In genomic region chr14:24135584-24135833, GRCh38 we compare ENCODE assay signal across 8 cellular contexts. TPM values are rescaled to one million over a fixed set of nuclear protein-coding genes. Genes with fewer than 3 reads are reported as not detected.
A peak's percentile ranks its signal among the peaks of the same experiment; 100 is the strongest.
DNase-seq lines count a peak whose midpoint lies in the region; ATAC-seq, FAIRE-seq and TF ChIP-seq lines count a peak whose summit lies in the region.

No MANE protein-coding gene starts in this region.

- DNase-seq in A549 (ENCODE audit: low read depth in 1 of 2, low spot score in 1 of 2) (no peak), SJSA1 (ENCODE audit: low read depth in 1 of 2, low spot score in 2 of 2) (no peak), foreskin fibroblast (no peak), NCI-H1694 treated with DMSO at 0.1 percent for 48 hours (lab: John Stamatoyannopoulos, UW) (no peak), GOT3 (lab: John Stamatoyannopoulos, UW) (no peak)

- H3K27me3 ChIP-seq in SJSA1 (replicated peaks) = no peaks in the 10 kb centered on the region

- H3K4me2 ChIP-seq in A549 = peak overlapping the region; percentile 98

- TF ChIP-seq EP300 in A549 (IDR thresholded peaks at IDR 0.05) = no peak

- no peak for FAIRE-seq in A549 (lab: Jason Lieb, UNC)

- no peaks in the 10 kb centered on the region for H3K9me3 ChIP-seq in A549
- H3K9me3 ChIP-seq in SJSA1 (replicated peaks) = no peaks in the 10 kb centered on the region; the same call in 1 of the 2 replicates

- TF ChIP-seq RAD21 in A549 (conservative IDR thresholded peaks at IDR 0.05 in 1 of 2, IDR thresholded peaks at IDR 0.05 in 1 of 2) = no peak

- ATAC-seq in A549 = no peak; a peak in 1 of 6 replicates
- peak; percentile 10 for ATAC-seq in GM19455 (IDR thresholded peaks at IDR 0.05; ENCODE audit: unreplicated experiment)
- no peak for ATAC-seq in HG02970 (IDR thresholded peaks at IDR 0.05; ENCODE audit: low FRiP score, unreplicated experiment)

- TF ChIP-seq CTCF in A549 (IDR thresholded peaks at IDR 0.05) = no peak
- TF ChIP-seq CTCF in foreskin fibroblast (IDR thresholded peaks at IDR 0.05; ENCODE audit: low read depth, low read length) = no peak

- POLR2A ChIA-PET in A549 (lab: Yijun Ruan, JAX) = interaction anchor here (1.0 to 5.2 kb wide), 10 partner anchors 9 to 135 kb away, joined by 3 to 48 read pairs (median 6); partner anchors contain the start of genes CHMP4A, DCAF11, IRF9 and NRL

- WGBS in A549 (ENCODE audit: missing lambda C conversion rate) = 22% methylated on average over 9 of the region's 9 CpGs

- H3K4me3 ChIP-seq in A549 (peak overlapping the region; percentile 88), SJSA1 (peak overlapping the region; percentile 91), foreskin fibroblast (ENCODE audit: low read depth in 1 of 2, low read length in 2 of 2) (peak overlapping the region; percentile 80 to 88), skin epidermis (peak overlapping the region; percentile 63 to 100 (median 96))

- H3K36me3 ChIP-seq in SJSA1 = peaks cover 38% of the 10 kb centered on the region

- CTCF ChIA-PET in A549 (lab: Yijun Ruan, JAX) = interaction anchor here (0.5 to 5.4 kb wide), 13 partner anchors 9 to 82 kb away, joined by 3 to 47 read pairs (median 4); partner anchors contain the start of genes IRF9 and RNF31

- peak overlapping the region; percentile 96 to 98 for H3K27ac ChIP-seq in A549
- H3K27ac ChIP-seq in SJSA1 = no peak overlapping the region
- peak overlapping the region in 20 of 21 experiments; percentile 50 to 100 (median 96) for H3K27ac ChIP-seq in skin epidermis

- peaks cover 32% of the 10 kb centered on the region for H3K4me1 ChIP-seq in A549
- peaks cover 13% of the 10 kb centered on the region for H3K4me1 ChIP-seq in SJSA1 (replicated peaks)

- TF ChIP-seq POLR2A in A549 (IDR thresholded peaks at IDR 0.05; ENCODE audit: low read length) = no peak

TF ChIP-seq in A549, 52 proteins besides CTCF, POLR2A, EP300 and RAD21:
- no peak for TF ChIP-seq FOXS1 (CRISPR knock-in tag; IDR thresholded peaks at IDR 0.05)
- TF ChIP-seq ZNF302 (CRISPR knock-in tag; IDR thresholded peaks at IDR 0.05) = no peak
- TF ChIP-seq RARB (CRISPR knock-in tag; IDR thresholded peaks at IDR 0.05) = no peak
- TF ChIP-seq PHF8 (IDR thresholded peaks at IDR 0.05; ENCODE audit: borderline replicate concordance, low read depth) = peak; percentile 11; the same call in 1 of the 2 replicates

RNA-seq across cellular contexts. Expression of gene PSME1, which starts 0.5 kb away (rescaled TPM):
- 77.3 and 83.6 TPM in 2 replicates for polyA plus RNA-seq in A549 (2011; rRNA removed)
- 97.0 and 99.2 TPM in 2 replicates for polyA plus RNA-seq in A549 (2012; cell fraction: cytosol; rRNA removed)
- polyA plus RNA-seq in A549 (2012; cell fraction: nucleus; rRNA removed) = 64.6 and 84.3 TPM in 2 replicates
- polyA plus RNA-seq in A549 (2017; fragmentation: RNase III; extraction: RNeasy Plus Mini Kit Qiagen cat#74134 plus additional on column Dnase treatment) = 124 to 139 TPM (median 134 TPM) in 3 replicates
- polyA minus RNA-seq in A549 (2011; rRNA and poly(A)+ RNA removed) = 31.7 and 33.6 TPM in 2 replicates
- total RNA-seq in SJSA1 (2014; rRNA removed; shearing (Covaris generic)) = 168 and 199 TPM in 2 replicates

RNA-seq across cellular contexts. Expression of gene FITM1, which starts 5.0 kb away (rescaled TPM):
- 0.06 TPM in 1 of 2 replicates, not detected in the other for polyA plus RNA-seq in A549 (2011; rRNA removed)
- polyA plus RNA-seq in A549 (2012; cell fraction: cytosol; rRNA removed) = 0.12 and 0.18 TPM in 2 replicates
- 0.94 and 1.4 TPM in 2 replicates for polyA plus RNA-seq in A549 (2012; cell fraction: nucleus; rRNA removed)
- 0.36 TPM in 1 of 3 replicates, not detected in the others for polyA plus RNA-seq in A549 (2017; fragmentation: RNase III; extraction: RNeasy Plus Mini Kit Qiagen cat#74134 plus additional on column Dnase treatment)
- polyA minus RNA-seq in A549 (2011; rRNA and poly(A)+ RNA removed) = not detected in 2 replicates
- 1.8 TPM in 1 of 2 replicates, not detected in the other for total RNA-seq in SJSA1 (2014; rRNA removed; shearing (Covaris generic))

RNA-seq across cellular contexts. Expression of gene EMC9, which starts 5.9 kb away (rescaled TPM):
- polyA plus RNA-seq in A549 (2011; rRNA removed) (20.7 and 21.5 TPM in 2 replicates), A549 (2017; fragmentation: RNase III; extraction: RNeasy Plus Mini Kit Qiagen cat#74134 plus additional on column Dnase treatment) (46.5 to 51.7 TPM (median 48.5 TPM) in 3 replicates)
- polyA plus RNA-seq in A549 (2012; cell fraction: cytosol; rRNA removed) = 45.7 and 50.0 TPM in 2 replicates
- 54.5 and 65.5 TPM in 2 replicates for polyA plus RNA-seq in A549 (2012; cell fraction: nucleus; rRNA removed)
- 7.9 and 10.9 TPM in 2 replicates for polyA minus RNA-seq in A549 (2011; rRNA and poly(A)+ RNA removed)
- 11.1 and 24.5 TPM in 2 replicates for total RNA-seq in SJSA1 (2014; rRNA removed; shearing (Covaris generic))

RNA-seq across cellular contexts. Expression of gene PSME2, which starts 10.9 kb away (rescaled TPM):
- 137 and 168 TPM in 2 replicates for polyA plus RNA-seq in A549 (2011; rRNA removed)
- 120 and 125 TPM in 2 replicates for polyA plus RNA-seq in A549 (2012; cell fraction: cytosol; rRNA removed)
- polyA plus RNA-seq in A549 (2012; cell fraction: nucleus; rRNA removed) = 71.3 and 120 TPM in 2 replicates
- 144 to 193 TPM (median 161 TPM) in 3 replicates for polyA plus RNA-seq in A549 (2017; fragmentation: RNase III; extraction: RNeasy Plus Mini Kit Qiagen cat#74134 plus additional on column Dnase treatment)
- 35.1 and 41.5 TPM in 2 replicates for polyA minus RNA-seq in A549 (2011; rRNA and poly(A)+ RNA removed)
- 161 and 167 TPM in 2 replicates for total RNA-seq in SJSA1 (2014; rRNA removed; shearing (Covaris generic))

RNA-seq across cellular contexts. Expression of gene RNF31, which starts 11.8 kb away (rescaled TPM):
- polyA plus RNA-seq in A549 (2011; rRNA removed) (5.7 and 19.1 TPM in 2 replicates), A549 (2017; fragmentation: RNase III; extraction: RNeasy Plus Mini Kit Qiagen cat#74134 plus additional on column Dnase treatment) (20.2 to 25.3 TPM (median 20.8 TPM) in 3 replicates)
- polyA plus RNA-seq in A549 (2012; cell fraction: cytosol; rRNA removed) = 11.8 and 17.3 TPM in 2 replicates
- 61.3 and 87.1 TPM in 2 replicates for polyA plus RNA-seq in A549 (2012; cell fraction: nucleus; rRNA removed)
- polyA minus RNA-seq in A549 (2011; rRNA and poly(A)+ RNA removed) = 34.8 and 37.3 TPM in 2 replicates
- total RNA-seq in SJSA1 (2014; rRNA removed; shearing (Covaris generic)) = 40.3 and 135 TPM in 2 replicates
